Comparison of ENCODE assay signal across 30 cellular contexts in genomic region chr20:56710125-56710524, GRCh38.
"Had no signal": no experiment of that assay in that cellular context is flagged by ENCODE, and none has a peak within 500 bp of the region (broad histone marks: within the 10 kb centered on the region; RNA-seq: fewer than 3 reads in every experiment).

No MANE protein-coding gene starts in this region.

- H3K27me3 Mint-ChIP-seq: activated CD4-positive, alpha-beta T cell treated with anti-CD3 and anti-CD28 coated beads, Interleukin-2, amount 10 ng/mL, durations not matched to agents 24 days and 14 days; activated CD8-positive, alpha-beta memory T cell treated with anti-CD3 and anti-CD28 coated beads, Interleukin-2, amount 10 ng/mL, durations not matched to agents 7 days and 5 days; central memory CD8-positive, alpha-beta T cell had no signal

- FAIRE-seq: astrocyte, bronchial epithelial cell, frontal cortex had no signal

- H3K9me3 Mint-ChIP-seq: activated CD4-positive, alpha-beta memory T cell treated with anti-CD3 and anti-CD28 coated beads for 36 hours; central memory CD8-positive, alpha-beta T cell; dendritic cell treated with granulocyte-macrophage colony-stimulating factor and Interleukin-4, amounts not matched to agents 40 ng/mL and 50 ng/mL, for 4 days had no signal

- H3K36me3 ChIP-seq: brain microvascular endothelial cell had no signal

- H3K4me3 ChIP-seq: coronary artery, dorsolateral prefrontal cortex had no signal

- H3K4me3 Mint-ChIP-seq: activated CD4-positive, alpha-beta memory T cell treated with anti-CD3 and anti-CD28 coated beads for 36 hours; activated CD4-positive, alpha-beta T cell treated with anti-CD3 and anti-CD28 coated beads for 36 hours; activated CD4-positive, alpha-beta T cell treated with anti-CD3 and anti-CD28 coated beads, Interleukin-2, amount 10 ng/mL, durations not matched to agents 24 days and 14 days; activated CD8-positive, alpha-beta memory T cell treated with anti-CD3 and anti-CD28 coated beads, Interleukin-2, amount 10 ng/mL, durations not matched to agents 7 days and 5 days; activated CD8-positive, alpha-beta T cell treated with anti-CD3 and anti-CD28 coated beads, Interleukin-2, amount 10 ng/mL, durations not matched to agents 7 days and 5 days; activated naive CD8-positive, alpha-beta T cell; activated T-cell treated with anti-CD3 and anti-CD28 coated beads, Interleukin-2, amount 50 U/mL, for 72 hours; central memory CD8-positive, alpha-beta T cell; dendritic cell treated with granulocyte-macrophage colony-stimulating factor and Interleukin-4, amounts not matched to agents 40 ng/mL and 50 ng/mL, for 4 days; endodermal cell had no signal

- ATAC-seq: activated CD4-positive, alpha-beta T cell treated with anti-CD3 and anti-CD28 coated beads for 36 hours; activated CD8-positive, alpha-beta memory T cell treated with anti-CD3 and anti-CD28 coated beads, Interleukin-2, amount 10 ng/mL, durations not matched to agents 7 days and 5 days; activated CD8-positive, alpha-beta T cell treated with anti-CD3 and anti-CD28 coated beads, Interleukin-2, amount 10 ng/mL, durations not matched to agents 7 days and 5 days; activated T-cell treated with anti-CD3 and anti-CD28 coated beads, Interleukin-2, amount 50 U/mL, for 72 hours; esophagus mucosa had no signal

- H3K27ac Mint-ChIP-seq: activated CD4-positive, alpha-beta memory T cell treated with anti-CD3 and anti-CD28 coated beads for 36 hours; activated CD4-positive, alpha-beta T cell treated with anti-CD3 and anti-CD28 coated beads for 36 hours; activated CD4-positive, alpha-beta T cell treated with anti-CD3 and anti-CD28 coated beads, Interleukin-2, amount 10 ng/mL, durations not matched to agents 24 days and 14 days; activated CD8-positive, alpha-beta memory T cell treated with anti-CD3 and anti-CD28 coated beads, Interleukin-2, amount 10 ng/mL, durations not matched to agents 7 days and 5 days; activated CD8-positive, alpha-beta T cell treated with anti-CD3 and anti-CD28 coated beads, Interleukin-2, amount 10 ng/mL, durations not matched to agents 7 days and 5 days; activated naive CD8-positive, alpha-beta T cell; activated T-cell treated with anti-CD3 and anti-CD28 coated beads, Interleukin-2, amount 50 U/mL, for 72 hours; dendritic cell treated with granulocyte-macrophage colony-stimulating factor and Interleukin-4, amounts not matched to agents 40 ng/mL and 50 ng/mL, for 4 days; endodermal cell had no signal

- H3K36me3 Mint-ChIP-seq: activated CD4-positive, alpha-beta memory T cell treated with anti-CD3 and anti-CD28 coated beads for 36 hours; activated CD8-positive, alpha-beta memory T cell treated with anti-CD3 and anti-CD28 coated beads, Interleukin-2, amount 10 ng/mL, durations not matched to agents 7 days and 5 days; activated naive CD8-positive, alpha-beta T cell had no signal

- H3K27me3 ChIP-seq: brain microvascular endothelial cell had no signal

- H3K27ac ChIP-seq: brain microvascular endothelial cell, coronary artery, dorsolateral prefrontal cortex had no signal

- DNase-seq: activated CD4-positive, alpha-beta memory T cell treated with anti-CD3 and anti-CD28 coated beads for 36 hours; activated CD4-positive, alpha-beta T cell treated with anti-CD3 and anti-CD28 coated beads for 36 hours; activated CD4-positive, alpha-beta T cell treated with anti-CD3 and anti-CD28 coated beads, Interleukin-2, amount 10 ng/mL, durations not matched to agents 24 days and 14 days; activated CD4-positive, CD25-positive, alpha-beta regulatory T cell; activated CD4-positive, CD25-positive, alpha-beta regulatory T cell treated with anti-CD3 and anti-CD28 coated beads, Interleukin-2, amount 50 U/mL, for 72 hours; activated CD8-positive, alpha-beta memory T cell treated with anti-CD3 and anti-CD28 coated beads, Interleukin-2, amount 10 ng/mL, durations not matched to agents 7 days and 5 days; activated CD8-positive, alpha-beta memory T cell treated with anti-CD3 and anti-CD28 coated beads, Interleukin-2, amount 50 U/mL, for 4 hours; activated CD8-positive, alpha-beta T cell treated with anti-CD3 and anti-CD28 coated beads, Interleukin-2, amount 10 ng/mL, durations not matched to agents 7 days and 5 days; activated effector memory CD4-positive, alpha-beta T cell treated with Interleukin-2 at 50 U/mL for 16 hours; activated gamma-delta T cell treated with Interleukin-2 at 50 U/mL for 16 hours; activated naive CD4-positive, alpha-beta T cell treated with anti-CD3 and anti-CD28 coated beads, Interleukin-2, amount 50 U/mL, for 16 hours; activated naive CD4-positive, alpha-beta T cell treated with Interleukin-2 at 50 U/mL for 16 hours; activated T-cell treated with anti-CD3 and anti-CD28 coated beads, Interleukin-2, amount 50 U/mL, for 1 hour; activated T-cell treated with anti-CD3 and anti-CD28 coated beads, Interleukin-2, amount 50 U/mL, for 72 hours; amniotic stem cell; anterior cingulate cortex; brain microvascular endothelial cell; dorsolateral prefrontal cortex; effector memory CD4-positive, alpha-beta T cell; endodermal cell; foreskin fibroblast; T-helper 2 cell had no signal

- H3K4me1 Mint-ChIP-seq: activated CD4-positive, alpha-beta T cell treated with anti-CD3 and anti-CD28 coated beads for 36 hours; activated CD4-positive, alpha-beta T cell treated with anti-CD3 and anti-CD28 coated beads, Interleukin-2, amount 10 ng/mL, durations not matched to agents 24 days and 14 days; activated CD8-positive, alpha-beta memory T cell treated with anti-CD3 and anti-CD28 coated beads, Interleukin-2, amount 10 ng/mL, durations not matched to agents 7 days and 5 days; central memory CD8-positive, alpha-beta T cell had no signal
